Comparison of ENCODE assay signal across 9 cellular contexts in genomic region chr11:67022341-67022933, GRCh38. TPM values are rescaled to one million over a fixed set of nuclear protein-coding genes. Genes with fewer than 3 reads are reported as not detected.
DNase-seq lines count a peak whose midpoint lies in the region; ATAC-seq and TF ChIP-seq lines count a peak whose summit lies in the region.
"Had no signal": no experiment of that assay in that cellular context is flagged by ENCODE, and none has a peak within 500 bp of the region (broad histone marks: within the 10 kb centered on the region; RNA-seq: fewer than 3 reads in every experiment).

No MANE protein-coding gene starts in this region.

- H3K9ac ChIP-seq in colonic mucosa (ENCODE audit: low read depth in 2 of 2, low read length in 2 of 2) = peak overlapping the region in 1 of 2 donors; percentile 35

- no peaks in the 10 kb centered on the region for H3K9me3 ChIP-seq in CD8-positive, alpha-beta T cell (ENCODE audit: low read length)
- no peaks in the 10 kb centered on the region for H3K9me3 ChIP-seq in colonic mucosa

- peak overlapping the region; percentile 73 for H3K4me3 Mint-ChIP-seq in CD8-positive, alpha-beta T cell
- peak overlapping the region; percentile 38 to 83 (median 70) for H3K4me3 Mint-ChIP-seq in naive thymus-derived CD8-positive, alpha-beta T cell

- H3K9me3 Mint-ChIP-seq in CD8-positive, alpha-beta T cell = peaks cover 3% of the 10 kb centered on the region
- peaks cover 0 to 6% (median 2%) of the 10 kb centered on the region in 9 donors for H3K9me3 Mint-ChIP-seq in naive thymus-derived CD8-positive, alpha-beta T cell

- peaks cover 30% of the 10 kb centered on the region for H3K4me1 ChIP-seq in CD8-positive, alpha-beta T cell (ENCODE audit: insufficient read depth, low read length)
- H3K4me1 ChIP-seq in colonic mucosa = peaks cover 6% of the 10 kb centered on the region

- H3K27ac ChIP-seq in CD8-positive, alpha-beta T cell (ENCODE audit: low read depth, low read length) = no peak overlapping the region
- no peak overlapping the region for H3K27ac ChIP-seq in colonic mucosa

- peaks cover 18% of the 10 kb centered on the region for H3K27me3 ChIP-seq in CD8-positive, alpha-beta T cell (ENCODE audit: insufficient read depth, low read length)
- H3K27me3 ChIP-seq in colonic mucosa = peaks cover 22% of the 10 kb centered on the region

- H3K36me3 ChIP-seq in CD8-positive, alpha-beta T cell (ENCODE audit: insufficient read depth, low read length) = no peaks in the 10 kb centered on the region
- H3K36me3 ChIP-seq in colonic mucosa = no peaks in the 10 kb centered on the region

- TF ChIP-seq CTCF in CD8-positive, alpha-beta T cell (IDR thresholded peaks at IDR 0.05) = no peak
- TF ChIP-seq CTCF in colonic mucosa (IDR thresholded peaks at IDR 0.05) = no peak

- H3K4me1 Mint-ChIP-seq in CD8-positive, alpha-beta T cell (ENCODE audit: low read depth) = peaks cover 26% of the 10 kb centered on the region
- H3K4me1 Mint-ChIP-seq in naive thymus-derived CD8-positive, alpha-beta T cell = peaks cover 11 to 32% (median 30%) of the 10 kb centered on the region in 4 donors

- H3K36me3 Mint-ChIP-seq in CD8-positive, alpha-beta T cell = no peaks in the 10 kb centered on the region
- peaks cover 0 to 5% (median 2%) of the 10 kb centered on the region in 3 donors for H3K36me3 Mint-ChIP-seq in naive thymus-derived CD8-positive, alpha-beta T cell

- CTCF ChIA-PET in CD8-positive, alpha-beta T cell (lab: Charles Lee) = interaction anchor here (1.3 kb wide), 1 partner anchor 13 kb away, joined by 3 read pairs; no protein-coding TSS in a partner anchor

- intact Hi-C loops in CD8-positive, alpha-beta T cell (cut with DNase I, micrococcal nuclease) = loop anchor here in 1 of 2 experiments (1.0 kb wide), 1 partner anchor 49 kb away; no protein-coding TSS in a partner anchor
- intact Hi-C loops in colonic mucosa (cut with DNase I) = no loop called here

- no peak overlapping the region for H3K4me3 ChIP-seq in CD8-positive, alpha-beta T cell (ENCODE audit: low read depth, low read length)
- H3K4me3 ChIP-seq in colonic mucosa = peak overlapping the region; percentile 11

- H3K27ac Mint-ChIP-seq in CD8-positive, alpha-beta T cell = no peak overlapping the region
- H3K27ac Mint-ChIP-seq in naive thymus-derived CD8-positive, alpha-beta T cell = no peak overlapping the region

- DNase-seq in CD8-positive, alpha-beta T cell = no peak
- peak; percentile 14 for DNase-seq in NCI-H1092 treated with DMSO at 0.1 percent for 48 hours (lab: John Stamatoyannopoulos, UW)
- peak; percentile 55 for DNase-seq in colonic mucosa
- DNase-seq in naive thymus-derived CD8-positive, alpha-beta T cell = no peak
- DNase-seq in OCI-M2 (lab: John Stamatoyannopoulos, UW; ENCODE audit: unreplicated experiment) = no peak

- H3K27me3 Mint-ChIP-seq in CD8-positive, alpha-beta T cell (ENCODE audit: low read depth) = peaks cover 27% of the 10 kb centered on the region
- peaks cover 10 to 60% (median 29%) of the 10 kb centered on the region in 5 donors for H3K27me3 Mint-ChIP-seq in naive thymus-derived CD8-positive, alpha-beta T cell

- POLR2A ChIA-PET in CD8-positive, alpha-beta T cell (lab: Charles Lee) = no interaction called here
- POLR2A ChIA-PET in naive thymus-derived CD8-positive, alpha-beta T cell (lab: Charles Lee) = no interaction called here

- no peak for ATAC-seq in CD8-positive, alpha-beta T cell
- no peak for ATAC-seq in naive thymus-derived CD8-positive, alpha-beta T cell
- ATAC-seq in GM18517 (IDR thresholded peaks at IDR 0.05; ENCODE audit: unreplicated experiment) (no peak), GM18498 (IDR thresholded peaks at IDR 0.05; ENCODE audit: unreplicated experiment) (no peak), HG03095 (IDR thresholded peaks at IDR 0.05; ENCODE audit: unreplicated experiment) (no peak)

RNA-seq across cellular contexts. Expression of gene SYT12, which starts 0.5 kb away (rescaled TPM):
- total RNA-seq in CD8-positive, alpha-beta T cell = not detected
- total RNA-seq in colonic mucosa = 1 to 10 TPM in 1 of 2 donors, under 1 TPM in 1; 0.29 to 3.4 TPM
- total RNA-seq in naive thymus-derived CD8-positive, alpha-beta T cell = not detected
- not detected for polyA plus RNA-seq in naive thymus-derived CD8-positive, alpha-beta T cell

RNA-seq across cellular contexts. Expression of gene RHOD, which starts 34.2 kb away (rescaled TPM):
- under 1 TPM in 1 of 2 experiments, not detected in 1; 0.62 TPM for total RNA-seq in CD8-positive, alpha-beta T cell
- total RNA-seq in colonic mucosa = 10 to 100 TPM in 1 of 2 donors, 1 to 10 TPM in 1; 8.5 to 11.2 TPM
- under 1 TPM in 1 of 2 experiments, not detected in 1; 0.99 TPM for total RNA-seq in naive thymus-derived CD8-positive, alpha-beta T cell
- polyA plus RNA-seq in naive thymus-derived CD8-positive, alpha-beta T cell = under 1 TPM in 2 of 3 donors, not detected in 1; 0.17 to 0.48 TPM

RNA-seq across cellular contexts. Expression of gene C11orf86, which starts 47.3 kb away (rescaled TPM):
- not detected for total RNA-seq in CD8-positive, alpha-beta T cell
- 10 to 100 TPM; 23.0 to 31.6 TPM for total RNA-seq in colonic mucosa
- not detected for total RNA-seq in naive thymus-derived CD8-positive, alpha-beta T cell
- not detected for polyA plus RNA-seq in naive thymus-derived CD8-positive, alpha-beta T cell
- total RNA-seq: temporal lobe had no signal

Comparison
In these comparisons a context has a peak if more than half of its experiments do, and no peak if none do; other contexts are left out.
1. DNase-seq: peak in NCI-H1092 treated with DMSO at 0.1 percent for 48 hours (single experiment) and colonic mucosa (single experiment); none in CD8-positive, alpha-beta T cell (0 of 7), naive thymus-derived CD8-positive, alpha-beta T cell (0 of 10) and OCI-M2 (single experiment).
2. RNA of gene RHOD, which starts 34.2 kb away (total RNA-seq): 8.5 to 11.2 TPM in colonic mucosa; 0.99 TPM in naive thymus-derived CD8-positive, alpha-beta T cell and 0.62 TPM in CD8-positive, alpha-beta T cell; every median in the first group is over 4 times any median in the second.
3. RNA of gene C11orf86, which starts 47.3 kb away (total RNA-seq): 23.0 to 31.6 TPM in colonic mucosa; not detected in CD8-positive, alpha-beta T cell and not detected in naive thymus-derived CD8-positive, alpha-beta T cell; every median in the first group is over 10 times any median in the second.